Comparison of ENCODE assay signal across 12 cellular contexts in genomic region chr3:51403675-51404074, GRCh38.
"Had no signal": no experiment of that assay in that cellular context is flagged by ENCODE, and none has a peak within 500 bp of the region (broad histone marks: within the 10 kb centered on the region; RNA-seq: fewer than 3 reads in every experiment).

No MANE protein-coding gene starts in this region.

- H3K36me3 ChIP-seq: breast epithelium had no signal

- H3K4me3 Mint-ChIP-seq: nephron; T-helper 1 cell treated with Interleukin-12 subunit alpha and Interleukin-12 subunit beta and Interleukin-4 antibody, amounts not matched to agents 30 μg/mL and 1 μg/mL, for 36 hours had no signal

- H3K27ac Mint-ChIP-seq: nephron had no signal

- H3K9me3 Mint-ChIP-seq: nephron; T-helper 1 cell treated with Interleukin-12 subunit alpha and Interleukin-12 subunit beta and Interleukin-4 antibody, amounts not matched to agents 30 μg/mL and 1 μg/mL, for 36 hours had no signal

- H3K4me1 ChIP-seq: breast epithelium, tibial nerve, vagina had no signal

- H3K9me3 ChIP-seq: breast epithelium, esophagus muscularis mucosa, heart left ventricle, tibial nerve, vagina had no signal

- H3K27me3 ChIP-seq: breast epithelium, esophagus muscularis mucosa, heart left ventricle, tibial nerve, vagina had no signal

- H3K27ac ChIP-seq: breast epithelium, esophagus muscularis mucosa, heart left ventricle, tibial nerve, vagina had no signal

- H3K4me3 ChIP-seq: breast epithelium, esophagus muscularis mucosa, heart left ventricle, tibial nerve, vagina had no signal

- DNase-seq: aorta; foreskin fibroblast; heart left ventricle; SHP77; stimulated activated CD4-positive, alpha-beta T cell treated with anti-CD3 and anti-CD28 coated beads, Interleukin-2, amount 100 ng/mL, for 48 hours had no signal

- ATAC-seq: heart left ventricle, SK-N-SH treated with all-trans-retinoic acid at 6 μM for 48 hours had no signal

- H3K4me1 Mint-ChIP-seq: nephron had no signal
